ENCODE assay signal across 1 cellular context in the genomic region with DNA sequence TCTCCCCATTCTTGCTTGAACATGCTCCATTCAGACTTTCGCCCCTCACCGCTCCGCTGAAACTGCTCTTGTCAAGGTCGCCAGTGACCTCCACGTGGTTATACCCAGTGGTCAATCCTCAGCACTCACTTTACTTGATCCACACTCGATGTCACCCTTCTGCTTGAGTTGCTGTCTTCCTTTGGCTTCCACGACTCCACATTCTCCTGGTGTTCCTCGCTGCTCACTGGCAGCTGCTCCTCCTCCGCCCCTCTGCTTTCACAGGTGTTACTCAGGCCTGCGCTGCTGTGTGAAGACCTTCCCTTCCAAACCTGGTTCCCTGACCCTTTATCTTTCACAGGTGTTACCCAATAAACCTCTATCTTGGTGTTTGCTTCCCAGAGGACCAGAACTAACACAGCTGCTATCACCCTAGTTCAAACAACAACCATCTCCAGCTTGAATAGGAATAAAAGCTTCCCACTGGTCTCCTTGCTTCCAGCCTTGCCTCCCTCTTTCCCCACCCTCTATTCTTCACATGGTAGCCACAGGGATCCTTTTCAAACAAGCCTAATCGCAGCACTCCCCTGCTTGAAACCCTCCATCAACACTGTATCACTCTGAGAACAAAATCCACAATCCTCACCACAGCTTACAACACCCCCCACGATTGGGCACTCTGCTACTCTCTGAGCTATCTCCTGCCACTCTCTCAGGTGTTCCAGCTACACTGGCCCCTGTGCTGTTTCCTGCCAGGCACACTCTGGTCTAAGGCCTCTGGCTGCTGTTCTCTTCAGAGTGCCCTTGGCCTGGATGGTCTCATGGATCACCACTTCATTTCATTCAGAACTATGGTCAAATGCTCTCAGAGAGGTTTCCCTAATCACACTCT.
TF ChIP-seq lines count a peak whose summit lies in the region.

No MANE protein-coding gene starts in this region.

TF ChIP-seq in H1, 55 proteins besides CTCF, POLR2A, EP300 and RAD21:
- TF ChIP-seq SIX5 (IDR thresholded peaks at IDR 0.05; ENCODE audit: low read depth, low read length) (no peak), KDM4A (IDR thresholded peaks at IDR 0.05; ENCODE audit: low read depth, low read length, severe bottlenecking) (no peak), CEBPB (IDR thresholded peaks at IDR 0.05; ENCODE audit: low read depth, low read length) (no peak), SP1 (IDR thresholded peaks at IDR 0.05; ENCODE audit: low read depth, low read length) (no peak), GTF2F1 (IDR thresholded peaks at IDR 0.05; ENCODE audit: borderline replicate concordance, low read depth, low read length) (no peak), YY1 (IDR thresholded peaks at IDR 0.05; ENCODE audit: low read depth, low read length) (no peak), ZNF274 (IDR thresholded peaks at IDR 0.05; ENCODE audit: borderline replicate concordance, extremely low read depth, low read length) (no peak), CHD1 (IDR thresholded peaks at IDR 0.05; ENCODE audit: low read depth, low read length) (no peak), CTBP2 (IDR thresholded peaks at IDR 0.05; ENCODE audit: borderline replicate concordance, insufficient read depth, insufficient read length, low read length) (no peak), BCL11A (IDR thresholded peaks at IDR 0.05; ENCODE audit: low read depth in 2 of 2, low read length in 2 of 2) (no peak), KDM5A (IDR thresholded peaks at IDR 0.05; ENCODE audit: low read length) (no peak), RFX5 (IDR thresholded peaks at IDR 0.05; ENCODE audit: borderline replicate concordance, low read depth, low read length) (no peak), KDM1A (IDR thresholded peaks at IDR 0.05; ENCODE audit: borderline replicate concordance, low read length) (no peak), TBP (IDR thresholded peaks at IDR 0.05; ENCODE audit: low read depth, low read length) (no peak)
- TF ChIP-seq, protein P1, sequence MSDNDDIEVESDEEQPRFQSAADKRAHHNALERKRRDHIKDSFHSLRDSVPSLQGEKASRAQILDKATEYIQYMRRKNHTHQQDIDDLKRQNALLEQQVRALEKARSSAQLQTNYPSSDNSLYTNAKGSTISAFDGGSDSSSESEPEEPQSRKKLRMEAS (IDR thresholded peaks at IDR 0.05), result no peak
- TF ChIP-seq, protein P2, sequence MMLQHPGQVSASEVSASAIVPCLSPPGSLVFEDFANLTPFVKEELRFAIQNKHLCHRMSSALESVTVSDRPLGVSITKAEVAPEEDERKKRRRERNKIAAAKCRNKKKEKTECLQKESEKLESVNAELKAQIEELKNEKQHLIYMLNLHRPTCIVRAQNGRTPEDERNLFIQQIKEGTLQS (IDR thresholded peaks at IDR 0.05; ENCODE audit: insufficient read depth, low read depth, low read length), result no peak
